22 cellular contexts compared by ENCODE assay signal in genomic region chr5:111572561-111572960, GRCh38.
"Had no signal": no experiment of that assay in that cellular context is flagged by ENCODE, and none has a peak within 500 bp of the region (broad histone marks: within the 10 kb centered on the region; RNA-seq: fewer than 3 reads in every experiment).

No MANE protein-coding gene starts in this region.

- H3K4me1 Mint-ChIP-seq: mesothelial cell of epicardium, naive B cell, neural crest cell had no signal

- H3K4me3 Mint-ChIP-seq: mesothelial cell of epicardium; naive B cell; natural killer cell treated with Interleukin-12 subunit alpha and Interleukin-12 subunit beta and Interleukin-15 and Interleukin-18, amount 100 ng/mL, for 72 hours; neural crest cell; stimulated activated naive B cell treated with anti-CD40 and anti-IgM and Interleukin-4, amounts not matched to agents 10 μg/mL and 1 μg/mL and 100 μg/mL, for 72 hours; stimulated activated naive CD8-positive, alpha-beta T cell treated with anti-CD3 and anti-CD28 coated beads, Interleukin-15, Interleukin-2, amounts not matched to agents 100 ng/mL and 50 ng/mL, for 24 hours had no signal

- H3K27me3 Mint-ChIP-seq: stimulated activated naive B cell treated with anti-CD40 and anti-IgM and Interleukin-4, amounts not matched to agents 10 μg/mL and 1 μg/mL and 100 μg/mL, for 72 hours; stimulated activated naive CD8-positive, alpha-beta T cell treated with anti-CD3 and anti-CD28 coated beads, Interleukin-15, Interleukin-2, amounts not matched to agents 100 ng/mL and 50 ng/mL, for 24 hours had no signal

- H3K36me3 Mint-ChIP-seq: mesothelial cell of epicardium, naive B cell had no signal

- DNase-seq: dermis blood vessel endothelial cell; effector memory CD4-positive, alpha-beta T cell; foreskin fibroblast; gastrocnemius medialis; head of caudate nucleus; kidney; left lung; mesenchymal stem cell; mucosa of descending colon; naive B cell; pancreas; right lobe of liver; small intestine; stimulated activated CD4-positive, alpha-beta T cell treated with anti-CD3 and anti-CD28 coated beads, Interleukin-15, amount 100 ng/mL, for 24 hours; stimulated activated CD4-positive, alpha-beta T cell treated with anti-CD3 and anti-CD28 coated beads, Interleukin-2, amount 100 ng/mL, for 48 hours; stimulated activated naive B cell treated with anti-CD40 and anti-IgM and Interleukin-4, amounts not matched to agents 10 μg/mL and 1 μg/mL and 100 μg/mL, for 72 hours; upper lobe of left lung; uterus had no signal

- H3K27ac Mint-ChIP-seq: mesothelial cell of epicardium; naive B cell; stimulated activated naive B cell treated with anti-CD40 and anti-IgM and Interleukin-4, amounts not matched to agents 10 μg/mL and 1 μg/mL and 100 μg/mL, for 72 hours; stimulated activated naive CD8-positive, alpha-beta T cell treated with anti-CD3 and anti-CD28 coated beads, Interleukin-15, Interleukin-2, amounts not matched to agents 100 ng/mL and 50 ng/mL, for 24 hours had no signal

- H3K9me3 Mint-ChIP-seq: natural killer cell treated with Interleukin-12 subunit alpha and Interleukin-12 subunit beta and Interleukin-15 and Interleukin-18, amount 100 ng/mL, for 72 hours; neural crest cell had no signal
